Comparison of ENCODE assay signal across 23 cellular contexts in the genomic region with DNA sequence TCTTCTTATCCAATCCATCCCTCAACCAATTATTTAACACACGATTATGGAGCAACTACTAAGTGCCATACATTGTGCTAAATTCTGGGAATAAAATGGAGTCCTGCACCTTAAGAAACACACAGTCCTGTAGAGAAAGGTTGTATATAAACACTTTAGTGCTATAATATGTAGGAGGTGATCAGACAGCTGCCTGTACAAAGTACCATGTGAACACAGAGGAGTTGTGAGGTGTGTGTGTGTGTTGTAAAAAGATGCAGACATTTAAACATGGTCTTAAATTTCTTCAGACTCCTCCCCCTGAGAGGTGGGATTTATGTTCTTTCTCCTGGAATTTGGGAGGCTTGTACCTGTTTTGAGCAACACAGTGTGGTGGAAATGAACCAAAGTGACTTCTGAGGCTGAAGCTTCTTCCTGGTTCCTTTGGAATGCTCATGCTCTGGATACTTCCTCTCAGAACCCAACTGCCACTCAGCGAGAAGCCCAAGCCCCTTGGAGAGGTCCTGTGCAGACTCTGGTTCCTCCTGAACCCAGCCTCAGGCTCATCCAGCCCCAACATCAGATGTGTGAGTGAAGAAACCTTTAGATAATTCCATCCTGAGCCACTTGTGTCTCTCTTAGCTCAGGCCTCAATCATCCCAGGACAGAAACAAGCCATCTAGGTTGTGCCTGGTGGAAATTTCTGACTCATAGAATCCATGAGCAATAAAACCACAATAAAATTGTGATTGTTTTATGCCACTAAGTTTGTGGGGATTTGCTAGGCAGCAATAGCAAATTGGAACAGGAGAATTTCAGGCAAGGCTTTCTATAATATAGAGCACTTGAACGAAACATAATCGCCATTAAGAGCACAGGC.
DNase-seq lines count a peak whose midpoint lies in the region; ATAC-seq and TF ChIP-seq lines count a peak whose summit lies in the region.
"Had no signal": no experiment of that assay in that cellular context is flagged by ENCODE, and none has a peak within 500 bp of the region (broad histone marks: within the 10 kb centered on the region; RNA-seq: fewer than 3 reads in every experiment).

No MANE protein-coding gene starts in this region.

- DNase-seq in EH (ENCODE audit: low read depth), result peak; percentile 25
- DNase-seq in LoVo (ENCODE audit: low spot score), result peak; percentile 38
- DNase-seq in colonic mucosa, result peak; percentile 39
- peak; percentile 38 for DNase-seq in myocyte (ENCODE audit: low read depth)
- no peak for DNase-seq in NCI-H1105 treated with DMSO at 0.1 percent for 48 hours (lab: John Stamatoyannopoulos, UW)
- DNase-seq: activated CD4-positive, alpha-beta T cell treated with anti-CD3 and anti-CD28 coated beads, Interleukin-2, amount 50 U/mL, for 48 hours; activated gamma-delta T cell treated with Interleukin-2 at 50 U/mL for 16 hours; amygdala; CD4-positive, CD25-positive, alpha-beta regulatory T cell; DMS 273 treated with DMSO at 0.1 percent for 48 hours; erythroblast; H7; naive thymus-derived CD8-positive, alpha-beta T cell; NCI-H1417 treated with DMSO at 0.1 percent for 48 hours; NCI-H2171 treated with DMSO at 0.1 percent for 48 hours; NCI-H526 treated with DMSO at 0.1 percent for 48 hours; SIG-M5 had no signal

- no peak for TF ChIP-seq CTCF in colonic mucosa (IDR thresholded peaks at IDR 0.05)

- no peak overlapping the region for H3K9ac ChIP-seq in colonic mucosa (ENCODE audit: low read depth in 2 of 2, low read length in 2 of 2)
- H3K9ac ChIP-seq: parathyroid adenoma had no signal

- H3K9me3 ChIP-seq in colonic mucosa, result no peaks in the 10 kb centered on the region

- H3K36me3 ChIP-seq in colonic mucosa, result no peaks in the 10 kb centered on the region

- no peaks in the 10 kb centered on the region for H3K27me3 ChIP-seq in colonic mucosa

- no peaks in the 10 kb centered on the region for H3K4me1 ChIP-seq in colonic mucosa
- H3K4me1 ChIP-seq: parathyroid adenoma had no signal

- ATAC-seq in HG03175 (IDR thresholded peaks at IDR 0.05; ENCODE audit: unreplicated experiment) (no peak), GM21423 (IDR thresholded peaks at IDR 0.05; ENCODE audit: unreplicated experiment) (no peak), HG03571 (IDR thresholded peaks at IDR 0.05; ENCODE audit: unreplicated experiment) (no peak)
- ATAC-seq: GM12878; naive thymus-derived CD8-positive, alpha-beta T cell; sciatic nerve had no signal

- H3K27ac ChIP-seq in colonic mucosa, result peak overlapping the region; percentile 73
- H3K27ac ChIP-seq: parathyroid adenoma had no signal

- intact Hi-C loops in colonic mucosa (cut with DNase I), result no loop called here

- H3K4me3 ChIP-seq in colonic mucosa, result no peak overlapping the region
- H3K4me3 ChIP-seq: GM12878 had no signal
